13 cellular contexts compared by ENCODE assay signal in the genomic region with DNA sequence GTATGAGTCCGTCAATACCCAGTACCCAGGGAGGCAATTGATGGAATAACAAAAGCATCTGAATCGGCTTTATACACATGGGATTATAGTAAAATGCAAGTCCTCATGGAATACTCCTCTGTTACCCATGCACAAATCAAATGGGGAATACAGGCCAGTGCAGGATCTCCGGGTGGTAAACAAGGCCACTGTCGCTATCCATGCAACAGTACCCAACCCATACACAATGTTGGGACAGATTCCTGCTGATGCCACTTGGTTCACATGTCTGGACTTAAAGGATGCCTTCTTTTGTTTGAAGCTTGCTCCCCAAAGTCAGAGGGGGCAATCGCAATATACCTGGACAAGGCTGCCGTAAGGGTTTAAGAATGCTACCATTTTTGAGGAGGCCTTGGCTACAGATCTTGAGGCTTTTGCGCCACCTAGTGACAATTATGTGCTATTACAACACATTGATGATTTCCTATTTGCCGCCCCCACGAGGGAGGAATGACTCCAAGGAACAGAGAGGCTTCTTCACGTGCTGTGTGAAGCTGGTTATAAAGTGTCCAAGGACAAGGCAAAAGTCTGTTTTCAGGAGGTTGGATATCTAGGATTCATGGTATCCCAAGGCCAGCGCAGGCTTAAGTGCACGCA. TPM values are rescaled to one million over a fixed set of nuclear protein-coding genes. Genes with fewer than 3 reads are reported as not detected.
DNase-seq lines count a peak whose midpoint lies in the region; ATAC-seq, FAIRE-seq and TF ChIP-seq lines count a peak whose summit lies in the region.
"Not testable (repeated sequence)": the region's sequence is repeated elsewhere in the genome, so short reads cannot be mapped to it uniquely, and the experiment has no call there.
"Had no signal": no experiment of that assay in that cellular context is flagged by ENCODE, and none has a peak within 500 bp of the region (broad histone marks: within the 10 kb centered on the region; RNA-seq: fewer than 3 reads in every experiment).

No MANE protein-coding gene starts in this region.

- H3K4me1 Mint-ChIP-seq in T-helper 17 cell (peaks cover 11% of the 10 kb centered on the region), natural killer cell (peaks cover 23 to 26% of the 10 kb centered on the region in 2 donors)

- not testable (repeated sequence) for H3K4me3 Mint-ChIP-seq in T-helper 17 cell, natural killer cell

- TF ChIP-seq CTCF in gastroesophageal sphincter (IDR thresholded peaks at IDR 0.05); natural killer cell (IDR thresholded peaks at IDR 0.05): not testable (repeated sequence)

- not testable (repeated sequence) for H3K9me3 Mint-ChIP-seq in activated naive CD4-positive, alpha-beta T cell treated with anti-CD3 and anti-CD28 coated beads, Interleukin-2, amount 50 U/mL, for 72 hours; natural killer cell

- not testable (repeated sequence) for H3K9me3 ChIP-seq in T-helper 17 cell (ENCODE audit: control insufficient read depth, low read length, poor library complexity, severe bottlenecking); gastroesophageal sphincter

- not testable (repeated sequence) for DNase-seq in GM12892 (ENCODE audit: insufficient read length); T-helper 17 cell; activated naive CD4-positive, alpha-beta T cell treated with anti-CD3 and anti-CD28 coated beads, Interleukin-2, amount 50 U/mL, for 72 hours (ENCODE audit: low spot score in 2 of 2); left colon; natural killer cell

- not testable (repeated sequence) for TF ChIP-seq EP300 in gastroesophageal sphincter (IDR thresholded peaks at IDR 0.05)

- not testable (repeated sequence) for H3K4me1 ChIP-seq in gastroesophageal sphincter

- intact Hi-C loops in left colon (cut with DNase I, micrococcal nuclease); natural killer cell (cut with micrococcal nuclease): not testable (repeated sequence)

- ATAC-seq in HG02852 (IDR thresholded peaks at IDR 0.05; ENCODE audit: unreplicated experiment) (peak; percentile 47), T-helper 17 cell (peak; percentile 39), gastroesophageal sphincter (peak; percentile 16), left colon (peak; percentile 35), natural killer cell (peak in 2 of 3 donors; percentile 42 to 72)
- peak; percentile 37 to 43 for ATAC-seq in activated naive CD4-positive, alpha-beta T cell treated with anti-CD3 and anti-CD28 coated beads, Interleukin-2, amount 50 U/mL, for 72 hours

- not testable (repeated sequence) for H3K36me3 Mint-ChIP-seq in T-helper 17 cell (ENCODE audit: low read depth); natural killer cell
- peaks cover 8 to 14% of the 10 kb centered on the region in 2 donors for H3K36me3 Mint-ChIP-seq in activated naive CD4-positive, alpha-beta T cell treated with anti-CD3 and anti-CD28 coated beads, Interleukin-2, amount 50 U/mL, for 72 hours

- not testable (repeated sequence) for TF ChIP-seq POLR2A in GM12892 (IDR thresholded peaks at IDR 0.05; ENCODE audit: low read depth, low read length); gastroesophageal sphincter (IDR thresholded peaks at IDR 0.05)

- WGBS in gastroesophageal sphincter (ENCODE audit: low coverage in 1 of 2), 2 donors, result no CpG with 5 or more reads among the region's 12 CpGs

- H3K27me3 ChIP-seq in gastroesophageal sphincter, result not testable (repeated sequence)

- H3K27ac ChIP-seq in gastroesophageal sphincter, result not testable (repeated sequence)

- not testable (repeated sequence) for H3K27ac Mint-ChIP-seq in T-helper 17 cell; activated naive CD4-positive, alpha-beta T cell treated with anti-CD3 and anti-CD28 coated beads, Interleukin-2, amount 50 U/mL, for 72 hours; natural killer cell

- FAIRE-seq in GM12892 (lab: Jason Lieb, UNC), result peak; percentile 88

- H3K36me3 ChIP-seq in gastroesophageal sphincter, result not testable (repeated sequence)

- H3K4me3 ChIP-seq in gastroesophageal sphincter, result not testable (repeated sequence)

- H3K27me3 Mint-ChIP-seq in T-helper 17 cell; natural killer cell (ENCODE audit: low read depth in 2 of 2): not testable (repeated sequence)

RNA-seq across cellular contexts. Expression of a gene that starts 8.2 kb away (rescaled TPM):
- not detected for polyA plus RNA-seq in GM12892 (2012; ENCODE audit: missing spikeins)
- total RNA-seq in T-helper 17 cell (under 1 TPM in 1 of 2 donors, not detected in 1; 0.10 TPM), gastroesophageal sphincter (not detected), left colon (not detected), natural killer cell (not detected)
- total RNA-seq in activated naive CD4-positive, alpha-beta T cell treated with anti-CD3 and anti-CD28 coated beads, Interleukin-2, amount 50 U/mL, for 72 hours, result 1 to 10 TPM in 1 of 2 donors, not detected in 1; 2.0 TPM
- total RNA-seq: CD4-positive, alpha-beta memory T cell; G401; H9; HT-29; LHCN-M2 had no signal
- polyA plus RNA-seq: IgD-negative memory B cell had no signal

RNA-seq across cellular contexts. Expression of a gene that starts 34.5 kb away (rescaled TPM):
- not detected for polyA plus RNA-seq in GM12892 (2012; ENCODE audit: missing spikeins)
- 1 to 10 TPM in 1 of 2 donors, under 1 TPM in 1; 0.90 to 1.1 TPM for total RNA-seq in T-helper 17 cell
- under 1 TPM in 1 of 2 donors, not detected in 1; 0.80 TPM for total RNA-seq in activated naive CD4-positive, alpha-beta T cell treated with anti-CD3 and anti-CD28 coated beads, Interleukin-2, amount 50 U/mL, for 72 hours
- 1 to 10 TPM in 1 of 4 donors, under 1 TPM in 1, not detected in 2; 0.49 to 5.9 TPM for total RNA-seq in gastroesophageal sphincter
- under 1 TPM in 1 of 2 donors, not detected in 1; 0.47 TPM for total RNA-seq in left colon
- 1 to 10 TPM in 2 of 3 donors, not detected in 1; 1.4 to 2.6 TPM for total RNA-seq in natural killer cell
- total RNA-seq: G401, H9, HT-29, LHCN-M2 had no signal
- polyA plus RNA-seq: IgD-negative memory B cell had no signal
